18 cellular contexts compared by ENCODE assay signal in genomic region chr4:28562913-28563312, GRCh38.
DNase-seq lines count a peak whose midpoint lies in the region; ATAC-seq, FAIRE-seq and TF ChIP-seq lines count a peak whose summit lies in the region.
"Had no signal": no experiment of that assay in that cellular context is flagged by ENCODE, and none has a peak within 500 bp of the region (broad histone marks: within the 10 kb centered on the region; RNA-seq: fewer than 3 reads in every experiment).

No MANE protein-coding gene starts in this region.

- FAIRE-seq in HTR-8/SVneo (lab: Jason Lieb, UNC): no peak
- FAIRE-seq: A549, GM12892, GM18507, H1 had no signal

- no peak for ATAC-seq in mucosa of descending colon
- ATAC-seq in GM19397 (IDR thresholded peaks at IDR 0.05; ENCODE audit: unreplicated experiment): no peak
- ATAC-seq: A549 had no signal

- H3K4me1 ChIP-seq in mucosa of descending colon (ENCODE audit: low read depth): no peaks in the 10 kb centered on the region
- H3K4me1 ChIP-seq: A549, BLaER1 had no signal

- no peak for TF ChIP-seq CTCF in mucosa of descending colon (IDR thresholded peaks at IDR 0.05)

- H3K9ac ChIP-seq in SK-N-MC (ENCODE audit: insufficient read length): no peak overlapping the region
- H3K9ac ChIP-seq: BLaER1, KMS-11 had no signal

- H3K9me3 ChIP-seq in SK-N-MC (ENCODE audit: low read depth, low read length) (no peaks in the 10 kb centered on the region), mucosa of descending colon (no peaks in the 10 kb centered on the region)
- H3K9me3 ChIP-seq: A549 had no signal

- no peak overlapping the region for H3K27ac ChIP-seq in SK-N-MC
- H3K27ac ChIP-seq: A549, BLaER1, KMS-11 had no signal

- intact Hi-C loops in mucosa of descending colon (cut with DNase I, micrococcal nuclease): no loop called here

- no peak overlapping the region for H3K4me3 ChIP-seq in SK-N-MC
- no peak overlapping the region for H3K4me3 ChIP-seq in mucosa of descending colon
- H3K4me3 ChIP-seq: A549, BLaER1 had no signal

- H3K36me3 ChIP-seq in SK-N-MC (ENCODE audit: insufficient read depth, low read length): no peaks in the 10 kb centered on the region
- H3K36me3 ChIP-seq in mucosa of descending colon (ENCODE audit: low read depth): no peaks in the 10 kb centered on the region
- H3K36me3 ChIP-seq: BLaER1 had no signal

- peak; percentile 3 for DNase-seq in EL
- peak; percentile 13 for DNase-seq in HTR-8/SVneo (ENCODE audit: insufficient read length, low spot score)
- peak; percentile 10 for DNase-seq in SK-N-MC (ENCODE audit: low read depth, low spot score)
- no peak for DNase-seq in AG08395 (ENCODE audit: low spot score)
- DNase-seq in mucosa of descending colon: no peak
- DNase-seq in central memory CD4-positive, alpha-beta T cell: no peak
- DNase-seq: CD4-positive, alpha-beta memory T cell; DMS153; DMS79 treated with DMSO at 0.1 percent for 48 hours; GDM1; H9 had no signal

Comparison
In these comparisons a context has a peak if more than half of its experiments do, and no peak if none do; other contexts are left out.
1. DNase-seq: peak in EL (single experiment), HTR-8/SVneo (single experiment) and SK-N-MC (single experiment); none in AG08395 (single experiment), mucosa of descending colon (0 of 3) and central memory CD4-positive, alpha-beta T cell (single experiment).